In the genomic region with DNA sequence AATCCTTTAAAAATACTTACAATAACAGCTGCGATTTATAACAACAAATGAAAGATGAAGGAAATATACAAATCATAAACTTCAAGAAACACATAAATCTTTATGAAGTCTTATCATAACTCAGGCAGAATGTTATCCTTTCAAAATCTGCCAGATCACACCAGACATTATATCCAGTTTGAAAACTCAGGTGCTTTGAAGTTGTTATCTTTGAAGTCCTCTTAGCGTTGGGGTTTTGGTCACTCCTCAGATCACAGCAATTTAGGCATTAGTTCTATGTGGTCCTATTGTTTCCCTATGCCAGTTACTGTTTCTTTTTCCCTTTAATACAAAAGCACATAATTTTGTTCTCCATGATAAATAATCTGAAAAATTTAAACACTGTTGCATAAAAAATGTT, we compare ENCODE assay signal across 34 cellular contexts.
"Had no signal": no experiment of that assay in that cellular context is flagged by ENCODE, and none has a peak within 500 bp of the region (broad histone marks: within the 10 kb centered on the region; RNA-seq: fewer than 3 reads in every experiment).

No MANE protein-coding gene starts in this region.

- DNase-seq: Kasumi-1, MG63, MM.1S, MV-4-11, NCI-H1048, NCI-H1092, NCI-H1092 treated with DMSO at 0.1 percent for 48 hours, NCI-H1105, NCI-H1105 treated with DMSO at 0.1 percent for 48 hours, NCI-H1417, NCI-H1417 treated with DMSO at 0.1 percent for 48 hours, NCI-H1436, NCI-H1436 treated with DMSO at 0.1 percent for 48 hours, NCI-H146, NCI-H1694, NCI-H1694 treated with DMSO at 0.1 percent for 48 hours, NCI-H187, NCI-H187 treated with DMSO at 0.1 percent for 48 hours, NCI-H1930, NCI-H2029, NCI-H2029 treated with DMSO at 0.1 percent for 48 hours, NCI-H2081, NCI-H2081 treated with DMSO at 0.1 percent for 48 hours, NCI-H2107, NCI-H2171, NCI-H2171 treated with DMSO at 0.1 percent for 48 hours, NCI-H2227 treated with DMSO at 0.1 percent for 48 hours, NCI-H226, NCI-H345, NCI-H446, NCI-H446 treated with DMSO at 0.1 percent for 48 hours, NCI-H510A, NCI-H510A treated with DMSO at 0.1 percent for 48 hours, NCI-H524 had no signal

- H3K4me3 ChIP-seq: MG63 had no signal

- H3K36me3 ChIP-seq: MG63 had no signal

- H3K9me3 ChIP-seq: MG63 had no signal

- H3K27me3 ChIP-seq: MG63 had no signal
